19 cellular contexts compared by ENCODE assay signal in the genomic region with DNA sequence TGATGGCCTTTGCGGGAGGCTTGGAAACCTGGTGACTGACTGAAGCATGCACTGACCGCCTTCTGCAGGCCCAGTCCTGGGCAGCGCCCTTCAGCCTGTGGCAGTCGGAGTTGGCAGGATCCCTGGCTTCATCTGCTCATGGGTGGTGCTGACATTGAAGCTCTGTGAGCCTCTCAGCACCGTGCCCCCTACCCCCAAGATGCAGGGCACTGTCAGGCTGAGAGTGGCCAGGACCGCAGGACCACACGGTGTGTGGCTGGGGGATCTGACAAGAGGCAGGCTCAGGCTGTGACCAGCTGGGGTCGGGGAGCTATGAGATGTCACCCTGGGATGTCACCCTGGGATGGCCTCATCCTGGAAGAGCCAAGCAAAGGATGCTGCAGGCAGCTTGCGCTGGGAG. TPM values are rescaled to one million over a fixed set of nuclear protein-coding genes. Genes with fewer than 3 reads are reported as not detected.
DNase-seq lines count a peak whose midpoint lies in the region; ATAC-seq, FAIRE-seq and TF ChIP-seq lines count a peak whose summit lies in the region.
"Had no signal": no experiment of that assay in that cellular context is flagged by ENCODE, and none has a peak within 500 bp of the region (broad histone marks: within the 10 kb centered on the region; RNA-seq: fewer than 3 reads in every experiment).

No MANE protein-coding gene starts in this region.

- no peak overlapping the region for H3K4me3 ChIP-seq in CD8-positive, alpha-beta memory T cell (ENCODE audit: low read length)
- no peak overlapping the region for H3K4me3 ChIP-seq in kidney (ENCODE audit: low read length in 2 of 2)
- H3K4me3 ChIP-seq in spleen: no peak overlapping the region

- no peak overlapping the region for H3K9ac ChIP-seq in kidney (ENCODE audit: low read length in 2 of 2)

- peaks cover 33 to 55% (median 41%) of the 10 kb centered on the region in 3 donors for H3K4me1 Mint-ChIP-seq in CD8-positive, alpha-beta memory T cell
- peaks cover 12% of the 10 kb centered on the region for H3K4me1 Mint-ChIP-seq in glutamatergic neuron (ENCODE audit: low read depth, unreplicated experiment)

- H3K36me3 ChIP-seq in CD8-positive, alpha-beta memory T cell (ENCODE audit: insufficient read depth, low read length): peaks cover 23% of the 10 kb centered on the region
- H3K36me3 ChIP-seq in kidney (ENCODE audit: control insufficient read depth in 1 of 2, insufficient read depth in 2 of 2, low read length in 2 of 2): peaks cover 13 to 35% of the 10 kb centered on the region in 2 donors
- H3K36me3 ChIP-seq in spleen: peaks cover 4 to 82% (median 66%) of the 10 kb centered on the region in 6 donors

- no peak for ATAC-seq in GM18517 (IDR thresholded peaks at IDR 0.05; ENCODE audit: unreplicated experiment)
- ATAC-seq: PC-3 had no signal

- no peaks in the 10 kb centered on the region for H3K27me3 Mint-ChIP-seq in CD8-positive, alpha-beta memory T cell
- peaks cover 4% of the 10 kb centered on the region for H3K27me3 Mint-ChIP-seq in glutamatergic neuron (ENCODE audit: unreplicated experiment)

- H3K27me3 ChIP-seq in CD8-positive, alpha-beta memory T cell (ENCODE audit: insufficient read depth, low read length, poor library complexity, severe bottlenecking): no peaks in the 10 kb centered on the region
- no peaks in the 10 kb centered on the region for H3K27me3 ChIP-seq in spleen (replicated peaks in 1 of 7)

- no peak overlapping the region for H3K4me3 Mint-ChIP-seq in CD8-positive, alpha-beta memory T cell
- no peak overlapping the region for H3K4me3 Mint-ChIP-seq in glutamatergic neuron (ENCODE audit: unreplicated experiment)

- WGBS in spleen, 5 donors: 94 to 99% (median 96%) methylated on average over 5 to 9 of the region's 9 CpGs

- H3K27ac Mint-ChIP-seq in CD8-positive, alpha-beta memory T cell: peak overlapping the region in 5 of 8 donors; percentile 12 to 99 (median 81)
- no peak overlapping the region for H3K27ac Mint-ChIP-seq in glutamatergic neuron (ENCODE audit: unreplicated experiment)

- TF ChIP-seq CTCF in kidney (IDR thresholded peaks at IDR 0.05; ENCODE audit: borderline replicate concordance, extremely low read depth, insufficient read depth) (no peak), spleen (IDR thresholded peaks at IDR 0.05 in 8 of 11, conservative IDR thresholded peaks at IDR 0.05 in 3 of 11) (no peak), glutamatergic neuron (IDR thresholded peaks at IDR 0.05; ENCODE audit: partially characterized antibody, unreplicated experiment) (no peak)

- POLR2A ChIA-PET in CD8-positive, alpha-beta memory T cell (lab: Charles Lee): no interaction called here

- H3K36me3 Mint-ChIP-seq in CD8-positive, alpha-beta memory T cell: peaks cover 0 to 75% (median 13%) of the 10 kb centered on the region in 3 donors
- no peaks in the 10 kb centered on the region for H3K36me3 Mint-ChIP-seq in glutamatergic neuron (ENCODE audit: unreplicated experiment)

- no peak for TF ChIP-seq POLR2A in spleen (IDR thresholded peaks at IDR 0.05)

- H3K9me3 Mint-ChIP-seq in CD8-positive, alpha-beta memory T cell: no peaks in the 10 kb centered on the region
- H3K9me3 Mint-ChIP-seq in glutamatergic neuron (ENCODE audit: unreplicated experiment): peaks cover 2% of the 10 kb centered on the region

- CTCF ChIA-PET in CD8-positive, alpha-beta memory T cell (lab: Charles Lee): interaction anchor here (1.3 to 5.7 kb wide), 5 partner anchors 8 to 232 kb away, joined by 4 to 43 read pairs (median 5); partner anchors contain the start of gene TBC1D22A

- peaks cover 32% of the 10 kb centered on the region for H3K4me1 ChIP-seq in CD8-positive, alpha-beta memory T cell (ENCODE audit: insufficient read depth, low read length)
- H3K4me1 ChIP-seq in kidney (ENCODE audit: control insufficient read depth in 1 of 2, insufficient read depth in 1 of 2, low read depth in 1 of 2, low read length in 2 of 2) (peaks cover 14 to 15% of the 10 kb centered on the region in 2 donors), spleen (peaks cover 31 to 91% (median 54%) of the 10 kb centered on the region in 6 donors)
- H3K4me1 ChIP-seq: Caco-2 had no signal

- intact Hi-C loops in kidney (cut with DNase I): no loop called here
- intact Hi-C loops in spleen (cut with DNase I; ENCODE audit: low total_unique reads): no loop called here

- no peak overlapping the region for H3K27ac ChIP-seq in CD8-positive, alpha-beta memory T cell (ENCODE audit: low read depth, low read length)
- no peak overlapping the region for H3K27ac ChIP-seq in kidney (ENCODE audit: low read depth in 2 of 2, low read length in 2 of 2)
- H3K27ac ChIP-seq in spleen: no peak overlapping the region
- H3K27ac ChIP-seq: C4-2B had no signal

- H3K9me3 ChIP-seq in CD8-positive, alpha-beta memory T cell (ENCODE audit: low read length): no peaks in the 10 kb centered on the region
- no peaks in the 10 kb centered on the region for H3K9me3 ChIP-seq in kidney (ENCODE audit: control insufficient read depth in 1 of 2, low read length in 2 of 2)
- H3K9me3 ChIP-seq in spleen: no peaks in the 10 kb centered on the region
- H3K9me3 ChIP-seq: Caco-2 had no signal

- peak; percentile 41 for DNase-seq in activated CD8-positive, alpha-beta memory T cell treated with anti-CD3 and anti-CD28 coated beads for 24 hours
- DNase-seq in activated CD8-positive, alpha-beta memory T cell treated with anti-CD3 and anti-CD28 coated beads, Interleukin-2, amount 50 U/mL, for 4 hours: no peak
- DNase-seq in CD8-positive, alpha-beta memory T cell: no peak
- DNase-seq in kidney: peak; percentile 29
- peak; percentile 51 for DNase-seq in spleen
- no peak for DNase-seq in glutamatergic neuron
- DNase-seq: EL, KG1, NCI-H1048, NCI-H146, NCI-H2081, NCI-H510A treated with DMSO at 0.1 percent for 48 hours, NCI-H82, PC-3 had no signal

- FAIRE-seq in kidney (lab: Jason Lieb, UNC): no peak
- FAIRE-seq: GM19239, H1 had no signal

RNA-seq across cellular contexts. Expression of gene TBC1D22A, which starts 32.7 kb away (rescaled TPM):
- 10 to 100 TPM; 34.0 to 34.8 TPM for total RNA-seq in CD8-positive, alpha-beta memory T cell
- polyA plus RNA-seq in CD8-positive, alpha-beta memory T cell: 26.6 TPM
- 39.4 TPM for total RNA-seq in kidney
- polyA plus RNA-seq in kidney (ENCODE audit: insufficient read depth, low read depth, low replicate concordance): 24.6 TPM
- 10 to 100 TPM; 40.1 to 66.9 (median 54.8) TPM for total RNA-seq in spleen
- polyA plus RNA-seq in spleen: 10 to 100 TPM; 17.2 to 34.0 (median 25.9) TPM
- 23.0 TPM for total RNA-seq in glutamatergic neuron (ENCODE audit: unreplicated experiment)

RNA-seq across cellular contexts. Expression of gene CERK, which starts 57.1 kb away (rescaled TPM):
- total RNA-seq in CD8-positive, alpha-beta memory T cell: 10 to 100 TPM; 64.3 to 64.5 TPM
- 108 TPM for polyA plus RNA-seq in CD8-positive, alpha-beta memory T cell
- total RNA-seq in kidney: 28.2 TPM
- 21.6 TPM for polyA plus RNA-seq in kidney (ENCODE audit: insufficient read depth, low read depth, low replicate concordance)
- total RNA-seq in spleen: 10 to 100 TPM; 31.3 to 47.1 (median 40.6) TPM
- polyA plus RNA-seq in spleen: 10 to 100 TPM; 13.7 to 17.1 (median 14.5) TPM
- 145 TPM for total RNA-seq in glutamatergic neuron (ENCODE audit: unreplicated experiment)

Comparison
In these comparisons a context has a peak if more than half of its experiments do, and no peak if none do; other contexts are left out.
1. DNase-seq: peak in activated CD8-positive, alpha-beta memory T cell treated with anti-CD3 and anti-CD28 coated beads for 24 hours (single experiment), kidney (single experiment) and spleen (single experiment); none in activated CD8-positive, alpha-beta memory T cell treated with anti-CD3 and anti-CD28 coated beads, Interleukin-2, amount 50 U/mL, for 4 hours (single experiment), CD8-positive, alpha-beta memory T cell (0 of 5) and glutamatergic neuron (single experiment).